Comparison of ENCODE assay signal across 8 cellular contexts in genomic region chr1:23562138-23562819, GRCh38. TPM values are rescaled to one million over a fixed set of nuclear protein-coding genes. Genes with fewer than 3 reads are reported as not detected.
DNase-seq lines count a peak whose midpoint lies in the region; ATAC-seq and TF ChIP-seq lines count a peak whose summit lies in the region.

No MANE protein-coding gene starts in this region.

- in situ Hi-C loops in GM13977 (cut with MboI; ENCODE audit: low pct_unique_long_range_greater_than_20kb, low sequenced_read_pairs, unreplicated experiment) = no loop called here

- no peak overlapping the region for H3K4me3 Mint-ChIP-seq in activated CD8-positive, alpha-beta T cell treated with anti-CD3 and anti-CD28 coated beads for 36 hours
- peak overlapping the region; percentile 32 to 81 (median 62) for H3K4me3 Mint-ChIP-seq in naive thymus-derived CD8-positive, alpha-beta T cell

- H3K36me3 ChIP-seq in ACC112 (ENCODE audit: insufficient read depth, low read length) (peaks cover 19% of the 10 kb centered on the region; the same call in 1 of the 2 replicates), vagina (no peaks in the 10 kb centered on the region)

- no peak overlapping the region for H3K27ac Mint-ChIP-seq in activated CD8-positive, alpha-beta T cell treated with anti-CD3 and anti-CD28 coated beads for 36 hours
- H3K27ac Mint-ChIP-seq in naive thymus-derived CD8-positive, alpha-beta T cell = peak overlapping the region in 9 of 10 donors; percentile 42 to 90 (median 72)

- no peak for TF ChIP-seq CTCF in GM13977 (IDR thresholded peaks at IDR 0.05; ENCODE audit: extremely low read depth, insufficient read depth, missing control alignments)
- no peak for TF ChIP-seq CTCF in activated CD8-positive, alpha-beta T cell treated with anti-CD3 and anti-CD28 coated beads for 36 hours (IDR thresholded peaks at IDR 0.05)
- TF ChIP-seq CTCF in vagina (IDR thresholded peaks at IDR 0.05) = no peak

- H3K27me3 Mint-ChIP-seq in activated CD8-positive, alpha-beta T cell treated with anti-CD3 and anti-CD28 coated beads for 36 hours = peaks cover 5% of the 10 kb centered on the region
- peaks cover 0 to 2% (median 0%) of the 10 kb centered on the region in 5 donors for H3K27me3 Mint-ChIP-seq in naive thymus-derived CD8-positive, alpha-beta T cell

- DNase-seq in GM13977 (ENCODE audit: low spot score) = peak; percentile 82
- peak; percentile 75 for DNase-seq in NCI-H2171 (lab: John Stamatoyannopoulos, UW)
- peak; percentile 55 for DNase-seq in activated CD8-positive, alpha-beta T cell treated with anti-CD3 and anti-CD28 coated beads for 36 hours
- peak; percentile 95 for DNase-seq in fibroblast of the conjunctiva (ENCODE audit: low read depth)
- DNase-seq in naive thymus-derived CD8-positive, alpha-beta T cell = peak in 7 of 10 donors; percentile 28 to 72 (median 40)
- DNase-seq in vagina (ENCODE audit: extremely low spot score in 2 of 2) = peak in 1 of 2 donors; percentile 98

- H3K4me3 ChIP-seq in ACC112 (ENCODE audit: low read depth, low read length) (peak overlapping the region; percentile 49), vagina (peak overlapping the region in 1 of 2 donors; percentile 10)

- no peaks in the 10 kb centered on the region for H3K9me3 ChIP-seq in vagina

- peaks cover 17% of the 10 kb centered on the region for H3K36me3 Mint-ChIP-seq in activated CD8-positive, alpha-beta T cell treated with anti-CD3 and anti-CD28 coated beads for 36 hours (ENCODE audit: low read depth)
- peaks cover 0 to 5% (median 3%) of the 10 kb centered on the region in 3 donors for H3K36me3 Mint-ChIP-seq in naive thymus-derived CD8-positive, alpha-beta T cell

- no peak overlapping the region for H2AFZ ChIP-seq in ACC112 (ENCODE audit: low read length, unreplicated experiment)

- peaks cover 27% of the 10 kb centered on the region for H3K79me2 ChIP-seq in ACC112 (ENCODE audit: control insufficient read depth, insufficient read depth, low read length, unreplicated experiment)

- peaks cover 32% of the 10 kb centered on the region for H3K4me1 Mint-ChIP-seq in activated CD8-positive, alpha-beta T cell treated with anti-CD3 and anti-CD28 coated beads for 36 hours (ENCODE audit: low read depth)
- H3K4me1 Mint-ChIP-seq in naive thymus-derived CD8-positive, alpha-beta T cell = peaks cover 36 to 65% (median 56%) of the 10 kb centered on the region in 4 donors

- no peaks in the 10 kb centered on the region for H3K27me3 ChIP-seq in ACC112 (ENCODE audit: insufficient read depth, low read length)
- no peaks in the 10 kb centered on the region for H3K27me3 ChIP-seq in vagina

- no peaks in the 10 kb centered on the region for H3K9me3 Mint-ChIP-seq in activated CD8-positive, alpha-beta T cell treated with anti-CD3 and anti-CD28 coated beads for 36 hours
- no peaks in the 10 kb centered on the region for H3K9me3 Mint-ChIP-seq in naive thymus-derived CD8-positive, alpha-beta T cell

- no peak for ATAC-seq in activated CD8-positive, alpha-beta T cell treated with anti-CD3 and anti-CD28 coated beads for 36 hours
- ATAC-seq in naive thymus-derived CD8-positive, alpha-beta T cell = peak in 1 of 2 donors; percentile 3
- ATAC-seq in GM19324 (IDR thresholded peaks at IDR 0.05; ENCODE audit: low FRiP score, unreplicated experiment) = no peak

- intact Hi-C loops in activated CD8-positive, alpha-beta T cell treated with anti-CD3 and anti-CD28 coated beads for 36 hours (cut with micrococcal nuclease) = no loop called here
- intact Hi-C loops in vagina (cut with DNase I) = no loop called here

- CTCF ChIA-PET in activated CD8-positive, alpha-beta T cell treated with anti-CD3 and anti-CD28 coated beads for 36 hours (lab: Charles Lee) = interaction anchor here (1.6 to 5.6 kb wide), 3 partner anchors 15 to 74 kb away, joined by 3 to 82 read pairs (median 3); no protein-coding TSS in a partner anchor

- H3K4me1 ChIP-seq in ACC112 (ENCODE audit: control insufficient read depth, insufficient read depth, low read length, unreplicated experiment) (peaks cover 39% of the 10 kb centered on the region), vagina (peaks cover 45% of the 10 kb centered on the region)

- POLR2A ChIA-PET in activated CD8-positive, alpha-beta T cell treated with anti-CD3 and anti-CD28 coated beads for 36 hours (lab: Charles Lee) = interaction anchor here (5.2 kb wide), 1 partner anchor 30 kb away, joined by 40 read pairs; no protein-coding TSS in a partner anchor
- POLR2A ChIA-PET in naive thymus-derived CD8-positive, alpha-beta T cell (lab: Charles Lee) = interaction anchor here (0.7 to 16.8 kb wide), 5 partner anchors 15 to 239 kb away, joined by 3 to 359 read pairs (median 6); no protein-coding TSS in a partner anchor

- peak in 1 of 2 donors; percentile 58 for TF ChIP-seq POLR2A in vagina (IDR thresholded peaks at IDR 0.05)

- H3K27ac ChIP-seq in ACC112 (ENCODE audit: low read depth, low read length) = peak overlapping the region; percentile 95
- H3K27ac ChIP-seq in vagina = peak overlapping the region; percentile 86

RNA-seq across cellular contexts. Expression of gene ID3, which starts 3.0 kb away (rescaled TPM):
- 10 to 100 TPM; 70.4 to 74.3 TPM for total RNA-seq in activated CD8-positive, alpha-beta T cell treated with anti-CD3 and anti-CD28 coated beads for 36 hours
- 10 to 100 TPM; 60.9 to 64.8 TPM for total RNA-seq in naive thymus-derived CD8-positive, alpha-beta T cell
- polyA plus RNA-seq in naive thymus-derived CD8-positive, alpha-beta T cell = 1 to 10 TPM; 2.7 to 10.0 (median 4.6) TPM
- 358 TPM for total RNA-seq in vagina

RNA-seq across cellular contexts. Expression of gene E2F2, which starts 31.2 kb away (rescaled TPM):
- 10 to 100 TPM; 23.7 to 25.3 TPM for total RNA-seq in activated CD8-positive, alpha-beta T cell treated with anti-CD3 and anti-CD28 coated beads for 36 hours
- total RNA-seq in naive thymus-derived CD8-positive, alpha-beta T cell = under 1 TPM; 0.10 to 0.14 TPM
- under 1 TPM in 2 of 3 donors, not detected in 1; 0.05 to 0.14 TPM for polyA plus RNA-seq in naive thymus-derived CD8-positive, alpha-beta T cell
- total RNA-seq in vagina = 2.9 TPM
